ENCODE assay signal across 23 cellular contexts in the genomic region with DNA sequence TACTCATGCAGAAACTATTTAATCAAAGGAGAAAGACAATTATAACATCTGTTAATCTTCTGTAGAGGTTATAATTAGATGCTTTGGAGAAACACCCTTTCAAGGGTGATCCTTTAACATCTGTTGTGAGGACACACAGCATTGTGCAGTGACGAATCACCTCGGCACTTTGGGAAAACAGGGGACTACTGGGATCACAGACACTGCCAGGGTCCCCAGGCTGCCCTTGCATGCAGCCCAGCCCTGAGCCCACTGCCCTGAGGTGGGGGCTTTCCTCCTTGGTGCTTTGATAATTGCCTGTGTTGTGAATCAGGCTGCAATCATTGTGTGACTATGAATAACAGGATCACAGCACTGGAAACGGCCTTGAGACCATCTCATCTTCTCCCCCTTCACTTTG. TPM values are rescaled to one million over a fixed set of nuclear protein-coding genes. Genes with fewer than 3 reads are reported as not detected.
"Had no signal": no experiment of that assay in that cellular context is flagged by ENCODE, and none has a peak within 500 bp of the region (broad histone marks: within the 10 kb centered on the region; RNA-seq: fewer than 3 reads in every experiment).

No MANE protein-coding gene starts in this region.

- H3K4me1 Mint-ChIP-seq: stimulated activated memory B cell treated with anti-CD40 and anti-IgM and Interleukin-4, amounts not matched to agents 10 μg/mL and 1 μg/mL and 100 μg/mL, for 72 hours had no signal

- H3K36me3 ChIP-seq: esophagus muscularis mucosa, prostate gland, right lobe of liver, spleen, tibial artery, upper lobe of left lung, uterus had no signal

- H3K27ac ChIP-seq: epithelial cell of prostate, esophagus muscularis mucosa, hepatocyte, parathyroid adenoma, prostate gland, right lobe of liver, spleen, tibial artery, upper lobe of left lung, uterus had no signal

- H3K4me3 ChIP-seq: esophagus muscularis mucosa, hepatocyte, mucosa of descending colon, prostate gland, right lobe of liver, spleen, tibial artery, upper lobe of left lung, uterus had no signal

- H3K4me1 ChIP-seq: parathyroid adenoma, prostate gland, right lobe of liver, spleen, tibial artery, upper lobe of left lung, uterus had no signal

- H3K9me3 ChIP-seq: mucosa of descending colon, prostate gland, right lobe of liver, spleen, tibial artery, upper lobe of left lung, uterus had no signal

- DNase-seq: effector memory CD8-positive, alpha-beta T cell; foreskin fibroblast; kidney glomerular epithelial cell; mesendoderm; mucosa of descending colon; occipital lobe; right lobe of liver; spleen; stimulated activated CD4-positive, alpha-beta T cell treated with anti-CD3 and anti-CD28 coated beads, Interleukin-15, amount 100 ng/mL, for 24 hours; stimulated activated CD4-positive, alpha-beta T cell treated with anti-CD3 and anti-CD28 coated beads, Interleukin-1b, Interleukin-23, amount 100 ng/mL, for 48 hours; stimulated activated CD4-positive, alpha-beta T cell treated with anti-CD3 and anti-CD28 coated beads, Interleukin-4, amount 100 ng/mL, for 24 hours; tibial artery; uterus had no signal

- H3K27ac Mint-ChIP-seq: dendritic cell treated with granulocyte-macrophage colony-stimulating factor and Interleukin-4, amounts not matched to agents 40 ng/mL and 50 ng/mL, for 4 days; effector memory CD8-positive, alpha-beta T cell; natural killer cell treated with Interleukin-12 subunit alpha and Interleukin-12 subunit beta and Interleukin-15 and Interleukin-18, amount 100 ng/mL, for 72 hours; stimulated activated memory B cell treated with anti-CD40 and anti-IgM and Interleukin-4, amounts not matched to agents 10 μg/mL and 1 μg/mL and 100 μg/mL, for 72 hours; stimulated activated naive CD8-positive, alpha-beta T cell treated with anti-CD3 and anti-CD28 coated beads, Interleukin-15, Interleukin-2, amounts not matched to agents 100 ng/mL and 50 ng/mL, for 24 hours had no signal

- ATAC-seq: effector memory CD8-positive, alpha-beta T cell; mucosa of descending colon; natural killer cell treated with Interleukin-12 subunit alpha and Interleukin-12 subunit beta and Interleukin-15 and Interleukin-18, amount 100 ng/mL, for 72 hours; right lobe of liver; stimulated activated memory B cell treated with anti-CD40 and anti-IgM and Interleukin-4, amounts not matched to agents 10 μg/mL and 1 μg/mL and 100 μg/mL, for 72 hours had no signal

- H3K4me3 Mint-ChIP-seq: dendritic cell treated with granulocyte-macrophage colony-stimulating factor and Interleukin-4, amounts not matched to agents 40 ng/mL and 50 ng/mL, for 4 days; effector memory CD8-positive, alpha-beta T cell; natural killer cell treated with Interleukin-12 subunit alpha and Interleukin-12 subunit beta and Interleukin-15 and Interleukin-18, amount 100 ng/mL, for 72 hours; stimulated activated memory B cell treated with anti-CD40 and anti-IgM and Interleukin-4, amounts not matched to agents 10 μg/mL and 1 μg/mL and 100 μg/mL, for 72 hours; stimulated activated naive CD8-positive, alpha-beta T cell treated with anti-CD3 and anti-CD28 coated beads, Interleukin-15, Interleukin-2, amounts not matched to agents 100 ng/mL and 50 ng/mL, for 24 hours had no signal

- H3K27me3 Mint-ChIP-seq: dendritic cell treated with granulocyte-macrophage colony-stimulating factor and Interleukin-4, amounts not matched to agents 40 ng/mL and 50 ng/mL, for 4 days; effector memory CD8-positive, alpha-beta T cell; natural killer cell treated with Interleukin-12 subunit alpha and Interleukin-12 subunit beta and Interleukin-15 and Interleukin-18, amount 100 ng/mL, for 72 hours; stimulated activated naive CD8-positive, alpha-beta T cell treated with anti-CD3 and anti-CD28 coated beads, Interleukin-15, Interleukin-2, amounts not matched to agents 100 ng/mL and 50 ng/mL, for 24 hours had no signal

- H3K9me3 Mint-ChIP-seq: dendritic cell treated with granulocyte-macrophage colony-stimulating factor and Interleukin-4, amounts not matched to agents 40 ng/mL and 50 ng/mL, for 4 days; stimulated activated memory B cell treated with anti-CD40 and anti-IgM and Interleukin-4, amounts not matched to agents 10 μg/mL and 1 μg/mL and 100 μg/mL, for 72 hours had no signal

- H3K27me3 ChIP-seq: esophagus muscularis mucosa, hepatocyte, right lobe of liver, spleen, tibial artery, upper lobe of left lung, uterus had no signal

- H3K36me3 Mint-ChIP-seq: natural killer cell treated with Interleukin-12 subunit alpha and Interleukin-12 subunit beta and Interleukin-15 and Interleukin-18, amount 100 ng/mL, for 72 hours; stimulated activated memory B cell treated with anti-CD40 and anti-IgM and Interleukin-4, amounts not matched to agents 10 μg/mL and 1 μg/mL and 100 μg/mL, for 72 hours had no signal

RNA-seq across cellular contexts. Expression of a gene that starts 10.6 kb away (rescaled TPM):
- total RNA-seq: natural killer cell treated with Interleukin-12 subunit alpha and Interleukin-12 subunit beta and Interleukin-15 and Interleukin-18, amount 100 ng/mL, for 72 hours had no signal
